ENCODE assay signal across 8 cellular contexts in the genomic region with DNA sequence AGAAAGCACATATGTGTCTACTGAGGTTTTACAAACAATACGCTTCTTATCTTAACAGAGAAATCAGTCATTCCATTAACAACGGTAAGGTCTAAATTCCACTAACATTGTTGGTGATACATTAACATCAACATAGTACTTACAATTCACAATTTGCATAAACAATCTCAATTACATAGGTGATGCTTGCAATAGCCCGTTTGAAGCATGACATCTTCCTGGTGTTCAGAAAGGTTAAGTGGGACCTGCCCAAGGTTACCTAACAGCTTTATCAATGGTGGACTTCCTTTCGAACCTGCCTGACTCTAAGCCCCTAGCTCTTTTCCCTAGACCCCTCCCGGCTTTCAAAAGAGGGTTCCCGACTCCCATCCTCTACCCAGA. TPM values are rescaled to one million over a fixed set of nuclear protein-coding genes. Genes with fewer than 3 reads are reported as not detected.
DNase-seq lines count a peak whose midpoint lies in the region; ATAC-seq and TF ChIP-seq lines count a peak whose summit lies in the region.

No MANE protein-coding gene starts in this region.

- H3K36me3 ChIP-seq in right atrium auricular region (no peaks in the 10 kb centered on the region), smooth muscle cell (ENCODE audit: low read depth) (no peaks in the 10 kb centered on the region)

- peak overlapping the region; percentile 71 for H3K9ac ChIP-seq in smooth muscle cell (ENCODE audit: low read depth)

- no peaks in the 10 kb centered on the region for H3F3A ChIP-seq in smooth muscle cell (ENCODE audit: low read depth)

- H3K9me3 ChIP-seq in right atrium auricular region (no peaks in the 10 kb centered on the region), smooth muscle cell (replicated peaks; ENCODE audit: low read depth) (no peaks in the 10 kb centered on the region)

- H2AFZ ChIP-seq in smooth muscle cell (ENCODE audit: low read depth): peak overlapping the region; percentile 99

- peaks cover 0 to 10% of the 10 kb centered on the region in 2 donors for H3K4me1 ChIP-seq in right atrium auricular region
- H3K4me1 ChIP-seq in smooth muscle cell (ENCODE audit: low read depth): peaks cover 9% of the 10 kb centered on the region

- H3K27ac Mint-ChIP-seq in activated T-cell treated with anti-CD3 and anti-CD28 coated beads, Interleukin-2, amount 50 U/mL, for 72 hours: peak overlapping the region; percentile 95

- no peaks in the 10 kb centered on the region for H3K27me3 Mint-ChIP-seq in activated T-cell treated with anti-CD3 and anti-CD28 coated beads, Interleukin-2, amount 50 U/mL, for 72 hours (ENCODE audit: low read depth)

- ATAC-seq in activated T-cell treated with anti-CD3 and anti-CD28 coated beads, Interleukin-2, amount 50 U/mL, for 72 hours (replicated peaks in 1 of 2): peak; percentile 1 to 7
- ATAC-seq in HG03460 (IDR thresholded peaks at IDR 0.05; ENCODE audit: unreplicated experiment): no peak

- H3K79me2 ChIP-seq in smooth muscle cell (ENCODE audit: low read depth): peaks cover 55% of the 10 kb centered on the region

- DNase-seq in activated T-cell treated with anti-CD3 and anti-CD28 coated beads, Interleukin-2, amount 50 U/mL, for 72 hours: no peak
- DNase-seq in activated T-cell treated with anti-CD3 and anti-CD28 coated beads, Interleukin-2, amount 50 U/mL, for 1 hour: no peak
- DNase-seq in right atrium auricular region (ENCODE audit: low spot score) (no peak), smooth muscle cell (lab: John Stamatoyannopoulos, UW; ENCODE audit: unreplicated experiment) (no peak), ecto neural progenitor cell (ENCODE audit: low spot score) (no peak), NCI-H1048 (lab: John Stamatoyannopoulos, UW) (no peak)

- H3K27me3 ChIP-seq in right atrium auricular region (no peaks in the 10 kb centered on the region), smooth muscle cell (ENCODE audit: low read depth) (no peaks in the 10 kb centered on the region)

- H3K4me3 ChIP-seq in right atrium auricular region: peak overlapping the region; percentile 74 to 78
- peak overlapping the region; percentile 74 for H3K4me3 ChIP-seq in smooth muscle cell

- TF ChIP-seq CTCF in VCaP (conservative IDR thresholded peaks at IDR 0.05): no peak
- no peak for TF ChIP-seq CTCF in right atrium auricular region (IDR thresholded peaks at IDR 0.05)
- TF ChIP-seq CTCF in smooth muscle cell (IDR thresholded peaks at IDR 0.05; ENCODE audit: borderline replicate concordance, insufficient read depth, poor library complexity, severe bottlenecking): no peak

- peak overlapping the region; percentile 86 for H3K27ac ChIP-seq in VCaP
- peak overlapping the region; percentile 60 to 77 for H3K27ac ChIP-seq in right atrium auricular region
- H3K27ac ChIP-seq in smooth muscle cell (ENCODE audit: low read depth): peak overlapping the region; percentile 45

- peaks cover 25% of the 10 kb centered on the region for H3K4me1 Mint-ChIP-seq in activated T-cell treated with anti-CD3 and anti-CD28 coated beads, Interleukin-2, amount 50 U/mL, for 72 hours (ENCODE audit: low read depth)

- peaks cover 2 to 3% of the 10 kb centered on the region in 2 donors for H3K36me3 Mint-ChIP-seq in activated T-cell treated with anti-CD3 and anti-CD28 coated beads, Interleukin-2, amount 50 U/mL, for 72 hours (ENCODE audit: insufficient read depth in 2 of 2)

- peak overlapping the region; percentile 86 to 93 for H3K4me3 Mint-ChIP-seq in activated T-cell treated with anti-CD3 and anti-CD28 coated beads, Interleukin-2, amount 50 U/mL, for 72 hours

- no peaks in the 10 kb centered on the region for H3K9me3 Mint-ChIP-seq in activated T-cell treated with anti-CD3 and anti-CD28 coated beads, Interleukin-2, amount 50 U/mL, for 72 hours

- peak overlapping the region; percentile 91 for H3K4me2 ChIP-seq in smooth muscle cell

- H4K20me1 ChIP-seq in smooth muscle cell (ENCODE audit: low read depth): no peaks in the 10 kb centered on the region

- WGBS in smooth muscle cell (ENCODE audit: low lambda C conversion rate): 10% methylated on average over 6 of the region's 6 CpGs

RNA-seq across cellular contexts. Expression of a gene that starts 0.7 kb away (rescaled TPM):
- total RNA-seq in activated T-cell treated with anti-CD3 and anti-CD28 coated beads, Interleukin-2, amount 50 U/mL, for 72 hours: 10 to 100 TPM; 20.9 to 26.5 TPM
- 10 to 100 TPM; 26.5 to 30.0 TPM for total RNA-seq in right atrium auricular region
- total RNA-seq in smooth muscle cell: 10.6 and 20.5 TPM in 2 replicates
- polyA plus RNA-seq in smooth muscle cell: 28.0 and 35.9 TPM in 2 replicates

RNA-seq across cellular contexts. Expression of a gene that starts 12.9 kb away (rescaled TPM):
- 10 to 100 TPM; 48.6 to 68.1 TPM for total RNA-seq in activated T-cell treated with anti-CD3 and anti-CD28 coated beads, Interleukin-2, amount 50 U/mL, for 72 hours
- total RNA-seq in right atrium auricular region (10 to 100 TPM; 32.0 to 51.4 TPM), smooth muscle cell (30.0 and 37.6 TPM in 2 replicates)
- polyA plus RNA-seq in smooth muscle cell: 58.9 and 59.3 TPM in 2 replicates

RNA-seq across cellular contexts. Expression of a gene that starts 55.6 kb away (rescaled TPM):
- total RNA-seq in activated T-cell treated with anti-CD3 and anti-CD28 coated beads, Interleukin-2, amount 50 U/mL, for 72 hours: 100 to 1,000 TPM; 138 to 141 TPM
- total RNA-seq in right atrium auricular region (10 to 100 TPM; 52.8 to 57.7 TPM), smooth muscle cell (18.1 and 20.1 TPM in 2 replicates)
- polyA plus RNA-seq in smooth muscle cell: 40.1 and 58.3 TPM in 2 replicates
